Comparison of ENCODE assay signal across 15 cellular contexts in genomic region chr1:94607398-94607797, GRCh38.
"Had no signal": no experiment of that assay in that cellular context is flagged by ENCODE, and none has a peak within 500 bp of the region (broad histone marks: within the 10 kb centered on the region; RNA-seq: fewer than 3 reads in every experiment).

No MANE protein-coding gene starts in this region.

- H3K27ac ChIP-seq: cardiac muscle cell, thoracic aorta had no signal

- H3K27me3 ChIP-seq: cardiac muscle cell had no signal

- H3K4me3 ChIP-seq: cardiac muscle cell, lung, thoracic aorta had no signal

- DNase-seq: activated CD4-positive, alpha-beta memory T cell treated with anti-CD3 and anti-CD28 coated beads for 36 hours; activated CD4-positive, alpha-beta T cell treated with anti-CD3 and anti-CD28 coated beads for 48 hours; activated effector memory CD4-positive, alpha-beta T cell treated with Interleukin-2 at 50 U/mL for 16 hours; activated naive CD4-positive, alpha-beta T cell treated with anti-CD3 and anti-CD28 coated beads, Interleukin-2, amount 10 ng/mL, durations not matched to agents 7 days and 5 days; activated T-cell treated with anti-CD3 and anti-CD28 coated beads, Interleukin-2, amount 50 U/mL, for 72 hours; amygdala; erythroblast; foreskin fibroblast; kidney; natural killer cell; stimulated activated CD4-positive, alpha-beta T cell treated with anti-CD3 and anti-CD28 coated beads, Interleukin-4, amount 100 ng/mL, for 24 hours; stimulated activated naive CD4-positive, alpha-beta T cell treated with Interleukin-2 at 50 U/mL for 16 hours had no signal

- H3K36me3 ChIP-seq: cardiac muscle cell, thoracic aorta had no signal

- ATAC-seq: activated T-cell treated with anti-CD3 and anti-CD28 coated beads, Interleukin-2, amount 50 U/mL, for 72 hours; natural killer cell had no signal

- H3K9me3 ChIP-seq: thoracic aorta had no signal
